ENCODE assay signal across 14 cellular contexts in the genomic region with DNA sequence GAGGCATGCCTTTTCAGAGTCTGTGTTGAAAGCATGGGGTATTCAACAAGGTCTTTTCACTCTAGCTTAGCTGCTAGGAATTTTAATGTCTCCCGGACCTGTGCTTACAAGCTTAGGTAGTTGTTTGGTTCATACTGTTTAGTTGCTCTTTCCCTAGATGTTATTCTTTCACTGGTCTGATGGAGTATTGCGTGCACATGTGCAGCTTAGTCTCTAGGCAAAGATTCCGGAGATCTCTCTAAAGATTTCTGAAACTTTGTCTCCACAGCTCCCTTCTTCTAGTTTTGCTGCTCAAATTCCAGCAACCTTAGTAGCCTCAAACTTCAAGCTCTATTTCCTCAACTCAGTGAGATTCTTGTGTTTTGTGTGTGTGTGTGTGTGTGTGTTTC. TPM values are rescaled to one million over a fixed set of nuclear protein-coding genes. Genes with fewer than 3 reads are reported as not detected.
A peak's percentile ranks its signal among the peaks of the same experiment; 100 is the strongest.
DNase-seq lines count a peak whose midpoint lies in the region; ATAC-seq and TF ChIP-seq lines count a peak whose summit lies in the region.
"Had no signal": no experiment of that assay in that cellular context is flagged by ENCODE, and none has a peak within 500 bp of the region (broad histone marks: within the 10 kb centered on the region; RNA-seq: fewer than 3 reads in every experiment).

No MANE protein-coding gene starts in this region.

- in situ Hi-C loops in KBM-7 (cut with MboI; ENCODE audit: low pct_unique_long_range_greater_than_20kb, low sequenced_read_pairs) = no loop called here
- in situ Hi-C loops in brain microvascular endothelial cell (cut with HindIII; ENCODE audit: low pct_ligation_motif_present, low sequenced_read_pairs) = no loop called here

- no peak overlapping the region for H2AFZ ChIP-seq in parathyroid adenoma

- peak overlapping the region; percentile 38 for H3K4me3 ChIP-seq in AG10803 (ENCODE audit: low read length)
- no peak overlapping the region for H3K4me3 ChIP-seq in brain microvascular endothelial cell (ENCODE audit: low read depth, low read length)
- no peak overlapping the region for H3K4me3 ChIP-seq in parathyroid adenoma (ENCODE audit: low read depth, low read length)
- H3K4me3 ChIP-seq in heart right ventricle = no peak overlapping the region
- H3K4me3 ChIP-seq in lower lobe of right lung = no peak overlapping the region

- H3K27ac ChIP-seq in brain microvascular endothelial cell (peak overlapping the region; percentile 81), parathyroid adenoma (peak overlapping the region; percentile 46), heart right ventricle (peak overlapping the region in 2 of 10 donors; percentile 16), lower lobe of right lung (no peak overlapping the region)

- H3K36me3 ChIP-seq in brain microvascular endothelial cell (replicated peaks) (no peaks in the 10 kb centered on the region), parathyroid adenoma (ENCODE audit: control insufficient read depth, insufficient read depth, low read length) (no peaks in the 10 kb centered on the region), heart right ventricle (no peaks in the 10 kb centered on the region), lower lobe of right lung (no peaks in the 10 kb centered on the region)
- H3K36me3 ChIP-seq: BE2C had no signal

- H3K9me3 ChIP-seq in parathyroid adenoma (ENCODE audit: control insufficient read depth, low read length) (no peaks in the 10 kb centered on the region), heart right ventricle (peaks cover 0 to 43% (median 5%) of the 10 kb centered on the region in 11 donors), lower lobe of right lung (peaks cover 19% of the 10 kb centered on the region)
- H3K9me3 ChIP-seq: BE2C had no signal

- H3K4me1 ChIP-seq in parathyroid adenoma (peaks cover 33% of the 10 kb centered on the region), heart right ventricle (peaks cover 11 to 61% (median 52%) of the 10 kb centered on the region in 9 donors), lower lobe of right lung (peaks cover 32% of the 10 kb centered on the region)

- DNase-seq in AG10803 (ENCODE audit: low read depth) (peak; percentile 52), KBM-7 (peak; percentile 34), brain microvascular endothelial cell (no peak), heart right ventricle (no peak), NCI-H345 (lab: John Stamatoyannopoulos, UW) (no peak), lower lobe of right lung (no peak)
- DNase-seq: BE2C; dermis blood vessel endothelial cell; NCI-H1048; NCI-H510A; stimulated activated CD4-positive, alpha-beta T cell treated with anti-CD3 and anti-CD28 coated beads, Interleukin-12 subunit alpha, Interleukin-12 subunit beta, amount 100 ng/mL, for 4 hours had no signal

- ATAC-seq in heart right ventricle (no peak), HG03378 (IDR thresholded peaks at IDR 0.05; ENCODE audit: unreplicated experiment) (no peak), lower lobe of right lung (no peak)
- ATAC-seq: Panc1 had no signal

- 88 to 90% methylated on average over 3 of the region's 3 CpGs for WGBS in heart right ventricle, 2 donors

- TF ChIP-seq CTCF in AG10803 (conservative IDR thresholded peaks at IDR 0.05; ENCODE audit: low read length) = no peak
- no peak for TF ChIP-seq CTCF in brain microvascular endothelial cell (IDR thresholded peaks at IDR 0.05; ENCODE audit: low read depth, low read length, missing control alignments)
- no peak for TF ChIP-seq CTCF in parathyroid adenoma (IDR thresholded peaks at IDR 0.05)
- TF ChIP-seq CTCF in heart right ventricle (IDR thresholded peaks at IDR 0.05) = no peak
- no peak for TF ChIP-seq CTCF in lower lobe of right lung (IDR thresholded peaks at IDR 0.05)

- no peak overlapping the region for H3K9ac ChIP-seq in parathyroid adenoma

- intact Hi-C loops in heart right ventricle (cut with DNase I) (loop anchor here in 1 of 10 donors (10.0 kb wide), 1 partner anchor 47 kb away; no protein-coding TSS in a partner anchor), lower lobe of right lung (cut with DNase I) (no loop called here)

- H3K27me3 ChIP-seq in brain microvascular endothelial cell (replicated peaks) (no peaks in the 10 kb centered on the region), parathyroid adenoma (ENCODE audit: control insufficient read depth, insufficient read depth, low read length) (no peaks in the 10 kb centered on the region), heart right ventricle (no peaks in the 10 kb centered on the region), lower lobe of right lung (ENCODE audit: low read depth) (no peaks in the 10 kb centered on the region)
- H3K27me3 ChIP-seq: BE2C had no signal

- peaks cover 51% of the 10 kb centered on the region for H3K79me2 ChIP-seq in parathyroid adenoma

- no peak overlapping the region for H3K4me2 ChIP-seq in parathyroid adenoma (ENCODE audit: low read length)

RNA-seq across cellular contexts. Expression of a gene that starts 18.6 kb away (rescaled TPM):
- total RNA-seq in heart right ventricle (10 to 100 TPM; 17.8 to 25.5 (median 20.3) TPM), lower lobe of right lung (21.4 TPM)
- polyA plus RNA-seq in heart right ventricle = 10 to 100 TPM in 1 of 2 donors, 1 to 10 TPM in 1; 9.4 to 14.2 TPM

Comparison
In these comparisons a context has a peak if more than half of its experiments do, and no peak if none do; other contexts are left out.
1. DNase-seq: peak in AG10803 (single experiment) and KBM-7 (single experiment); none in brain microvascular endothelial cell (single experiment), heart right ventricle (0 of 2), NCI-H345 (single experiment) and lower lobe of right lung (single experiment).